15 cellular contexts compared by ENCODE assay signal in the genomic region with DNA sequence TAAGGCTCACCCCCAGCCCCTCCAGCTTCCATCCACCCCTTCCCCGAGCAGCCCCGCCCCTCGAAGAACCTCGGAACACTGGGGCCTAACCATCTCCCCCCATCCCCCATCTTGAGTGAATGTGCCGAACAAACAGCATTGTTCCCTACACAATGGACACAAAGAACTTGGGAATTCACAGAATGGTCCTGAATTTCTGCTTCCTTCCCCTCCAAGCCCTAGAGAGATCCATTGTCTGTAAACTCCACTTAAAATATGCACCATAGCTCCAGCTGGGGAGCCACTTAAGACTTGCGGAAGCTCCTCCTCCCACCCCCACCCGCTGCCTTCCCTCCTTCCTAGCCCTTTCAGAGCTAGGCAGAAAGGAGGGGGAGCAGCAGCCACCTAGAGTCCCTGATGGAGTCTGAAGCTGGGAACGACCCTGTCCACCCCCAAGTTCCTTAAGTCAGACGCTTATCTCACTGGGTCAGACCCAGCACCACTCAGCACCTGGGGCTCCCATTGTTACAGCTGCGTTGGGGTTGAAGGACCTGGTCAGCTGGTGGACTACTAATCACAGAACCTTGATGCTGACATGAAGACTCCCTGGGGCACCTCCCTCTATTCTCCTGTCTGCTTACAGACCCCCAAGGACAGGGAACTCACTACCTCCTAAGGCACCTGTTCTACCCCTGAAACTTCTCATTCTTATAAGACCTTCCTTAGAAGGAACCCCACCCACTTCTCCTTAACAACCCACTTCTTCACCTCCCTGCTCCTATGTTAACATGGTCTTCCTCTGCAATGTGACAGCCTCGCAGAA.
DNase-seq lines count a peak whose midpoint lies in the region; ATAC-seq and TF ChIP-seq lines count a peak whose summit lies in the region.
"Had no signal": no experiment of that assay in that cellular context is flagged by ENCODE, and none has a peak within 500 bp of the region (broad histone marks: within the 10 kb centered on the region; RNA-seq: fewer than 3 reads in every experiment).

No MANE protein-coding gene starts in this region.

- TF ChIP-seq EP300 in neural cell (conservative IDR thresholded peaks at IDR 0.05; ENCODE audit: poor library complexity, severe bottlenecking) = no peak

- ATAC-seq in upper lobe of right lung (peak; percentile 5), HG02970 (IDR thresholded peaks at IDR 0.05; ENCODE audit: low FRiP score, unreplicated experiment) (no peak)
- ATAC-seq: esophagus mucosa, sciatic nerve had no signal

- peaks cover 60% of the 10 kb centered on the region for H3K27me3 ChIP-seq in left ventricle myocardium inferior (ENCODE audit: low read depth)
- no peaks in the 10 kb centered on the region for H3K27me3 ChIP-seq in neural cell (ENCODE audit: insufficient read depth, low read depth, low read length)
- no peaks in the 10 kb centered on the region for H3K27me3 ChIP-seq in upper lobe of right lung
- peaks cover 7% of the 10 kb centered on the region for H3K27me3 ChIP-seq in effector memory CD4-positive, alpha-beta T cell (replicated peaks; ENCODE audit: control insufficient read depth, insufficient read depth, low read length, poor library complexity, severe bottlenecking)

- TF ChIP-seq CTCF in left ventricle myocardium inferior (IDR thresholded peaks at IDR 0.05; ENCODE audit: borderline replicate concordance) (no peak), neural cell (IDR thresholded peaks at IDR 0.05; ENCODE audit: poor library complexity, severe bottlenecking) (no peak), upper lobe of right lung (IDR thresholded peaks at IDR 0.05) (no peak)

- no peaks in the 10 kb centered on the region for H3K79me2 ChIP-seq in neural cell (replicated peaks; ENCODE audit: insufficient read depth, low read length)

- no peak overlapping the region for H2AFZ ChIP-seq in neural cell (ENCODE audit: low read depth, low read length)

- H3K9me2 ChIP-seq in neural cell (ENCODE audit: insufficient read depth, low read length) = no peaks in the 10 kb centered on the region
- H3K9me2 ChIP-seq: SK-N-SH had no signal

- peak; percentile 39 to 50 for DNase-seq in NCI-H524 (lab: John Stamatoyannopoulos, UW)
- no peak for DNase-seq in NCI-H524 treated with DMSO at 0.1 percent for 48 hours (lab: John Stamatoyannopoulos, UW)
- DNase-seq in left ventricle myocardium inferior = no peak
- no peak for DNase-seq in upper lobe of right lung
- no peak for DNase-seq in T-helper 9 cell
- no peak for DNase-seq in effector memory CD4-positive, alpha-beta T cell
- DNase-seq: activated naive CD4-positive, alpha-beta T cell treated with anti-CD3 and anti-CD28 coated beads for 36 hours; CD4-positive, CD25-positive, alpha-beta regulatory T cell; NCI-H2029 treated with DMSO at 0.1 percent for 48 hours; SK-N-SH; WERI-Rb-1 had no signal

- H3K4me3 ChIP-seq in left ventricle myocardium inferior (no peak overlapping the region), neural cell (ENCODE audit: low read length) (no peak overlapping the region), upper lobe of right lung (no peak overlapping the region)
- no peak overlapping the region for H3K4me3 ChIP-seq in effector memory CD4-positive, alpha-beta T cell (ENCODE audit: insufficient read depth, low read depth, low read length, poor library complexity, severe bottlenecking)

- H3K9ac ChIP-seq in neural cell (ENCODE audit: low read length) = peak overlapping the region; percentile 29
- H3K9ac ChIP-seq: SK-N-SH had no signal

- H3K4me1 ChIP-seq in left ventricle myocardium inferior (peaks cover 66% of the 10 kb centered on the region), upper lobe of right lung (no peaks in the 10 kb centered on the region)
- H3K4me1 ChIP-seq in effector memory CD4-positive, alpha-beta T cell (ENCODE audit: control insufficient read depth, insufficient read depth, low read length, poor library complexity, severe bottlenecking) = no peaks in the 10 kb centered on the region

- H3K4me2 ChIP-seq in neural cell (ENCODE audit: low read length) = no peak overlapping the region
- H3K4me2 ChIP-seq: SK-N-SH had no signal

- H3K9me3 ChIP-seq in left ventricle myocardium inferior (replicated peaks) = no peaks in the 10 kb centered on the region
- no peaks in the 10 kb centered on the region for H3K9me3 ChIP-seq in neural cell (ENCODE audit: low read length)
- H3K9me3 ChIP-seq in upper lobe of right lung = no peaks in the 10 kb centered on the region
- no peaks in the 10 kb centered on the region for H3K9me3 ChIP-seq in effector memory CD4-positive, alpha-beta T cell (ENCODE audit: control insufficient read depth, low read length)
- H3K9me3 ChIP-seq: SK-N-SH had no signal

- no peaks in the 10 kb centered on the region for H3F3A ChIP-seq in neural cell (ENCODE audit: insufficient read depth, low read length, poor library complexity, severe bottlenecking)

- H3K36me3 ChIP-seq in left ventricle myocardium inferior (no peaks in the 10 kb centered on the region), neural cell (ENCODE audit: insufficient read depth, low read length) (no peaks in the 10 kb centered on the region), upper lobe of right lung (no peaks in the 10 kb centered on the region)
- H3K36me3 ChIP-seq in effector memory CD4-positive, alpha-beta T cell (ENCODE audit: control insufficient read depth, insufficient read depth, low read length) = no peaks in the 10 kb centered on the region
- H3K36me3 ChIP-seq: WERI-Rb-1 had no signal

- peak overlapping the region; percentile 86 for H3K27ac ChIP-seq in left ventricle myocardium inferior (replicated peaks)
- peak overlapping the region; percentile 51 for H3K27ac ChIP-seq in neural cell (ENCODE audit: low read length)
- no peak overlapping the region for H3K27ac ChIP-seq in upper lobe of right lung
- H3K27ac ChIP-seq in effector memory CD4-positive, alpha-beta T cell (ENCODE audit: insufficient read depth, low read length, poor library complexity, severe bottlenecking) = no peak overlapping the region
- H3K27ac ChIP-seq: WERI-Rb-1 had no signal

- no peak for TF ChIP-seq RAD21 in neural cell (conservative IDR thresholded peaks at IDR 0.05)

- H4K20me1 ChIP-seq in neural cell (ENCODE audit: insufficient read depth) = no peaks in the 10 kb centered on the region

- intact Hi-C loops in left ventricle myocardium inferior (cut with micrococcal nuclease) (loop anchor here (10.0 kb wide), 1 partner anchor 112 kb away; no protein-coding TSS in a partner anchor), upper lobe of right lung (cut with DNase I) (no loop called here)

TF ChIP-seq in neural cell, 6 proteins besides CTCF, POLR2A, EP300 and RAD21:
- TF ChIP-seq EZH2 (IDR thresholded peaks at IDR 0.05; ENCODE audit: borderline replicate concordance, insufficient read depth, low read length, poor library complexity, severe bottlenecking) = no peak
- TF ChIP-seq MXI1 (conservative IDR thresholded peaks at IDR 0.05; ENCODE audit: poor library complexity, severe bottlenecking) = no peak
- no peak for TF ChIP-seq SMC3 (conservative IDR thresholded peaks at IDR 0.05; ENCODE audit: poor library complexity)
- TF ChIP-seq, protein P1, sequence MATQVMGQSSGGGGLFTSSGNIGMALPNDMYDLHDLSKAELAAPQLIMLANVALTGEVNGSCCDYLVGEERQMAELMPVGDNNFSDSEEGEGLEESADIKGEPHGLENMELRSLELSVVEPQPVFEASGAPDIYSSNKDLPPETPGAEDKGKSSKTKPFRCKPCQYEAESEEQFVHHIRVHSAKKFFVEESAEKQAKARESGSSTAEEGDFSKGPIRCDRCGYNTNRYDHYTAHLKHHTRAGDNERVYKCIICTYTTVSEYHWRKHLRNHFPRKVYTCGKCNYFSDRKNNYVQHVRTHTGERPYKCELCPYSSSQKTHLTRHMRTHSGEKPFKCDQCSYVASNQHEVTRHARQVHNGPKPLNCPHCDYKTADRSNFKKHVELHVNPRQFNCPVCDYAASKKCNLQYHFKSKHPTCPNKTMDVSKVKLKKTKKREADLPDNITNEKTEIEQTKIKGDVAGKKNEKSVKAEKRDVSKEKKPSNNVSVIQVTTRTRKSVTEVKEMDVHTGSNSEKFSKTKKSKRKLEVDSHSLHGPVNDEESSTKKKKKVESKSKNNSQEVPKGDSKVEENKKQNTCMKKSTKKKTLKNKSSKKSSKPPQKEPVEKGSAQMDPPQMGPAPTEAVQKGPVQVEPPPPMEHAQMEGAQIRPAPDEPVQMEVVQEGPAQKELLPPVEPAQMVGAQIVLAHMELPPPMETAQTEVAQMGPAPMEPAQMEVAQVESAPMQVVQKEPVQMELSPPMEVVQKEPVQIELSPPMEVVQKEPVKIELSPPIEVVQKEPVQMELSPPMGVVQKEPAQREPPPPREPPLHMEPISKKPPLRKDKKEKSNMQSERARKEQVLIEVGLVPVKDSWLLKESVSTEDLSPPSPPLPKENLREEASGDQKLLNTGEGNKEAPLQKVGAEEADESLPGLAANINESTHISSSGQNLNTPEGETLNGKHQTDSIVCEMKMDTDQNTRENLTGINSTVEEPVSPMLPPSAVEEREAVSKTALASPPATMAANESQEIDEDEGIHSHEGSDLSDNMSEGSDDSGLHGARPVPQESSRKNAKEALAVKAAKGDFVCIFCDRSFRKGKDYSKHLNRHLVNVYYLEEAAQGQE (IDR thresholded peaks at IDR 0.05; ENCODE audit: borderline replicate concordance) = no peak
TF ChIP-seq in neural cell: peak in this region for 0.

Comparison
In these comparisons a context has a peak if more than half of its experiments do, and no peak if none do; other contexts are left out.
1. DNase-seq: peak in NCI-H524 (2 of 2); none in NCI-H524 treated with DMSO at 0.1 percent for 48 hours (single experiment), left ventricle myocardium inferior (single experiment), upper lobe of right lung (single experiment), T-helper 9 cell (single experiment) and effector memory CD4-positive, alpha-beta T cell (0 of 3).
2. H3K27ac ChIP-seq: peak in left ventricle myocardium inferior (single experiment) and neural cell (single experiment); none in upper lobe of right lung (single experiment) and effector memory CD4-positive, alpha-beta T cell (single experiment).